ENCODE assay signal across 28 cellular contexts in genomic region chr9:131312822-131313770, GRCh38. TPM values are rescaled to one million over a fixed set of nuclear protein-coding genes. Genes with fewer than 3 reads are reported as not detected.
DNase-seq lines count a peak whose midpoint lies in the region; ATAC-seq and TF ChIP-seq lines count a peak whose summit lies in the region.
"Had no signal": no experiment of that assay in that cellular context is flagged by ENCODE, and none has a peak within 500 bp of the region (broad histone marks: within the 10 kb centered on the region; RNA-seq: fewer than 3 reads in every experiment).

No MANE protein-coding gene starts in this region.

- no peaks in the 10 kb centered on the region for H3K27me3 ChIP-seq in right atrium auricular region
- H3K27me3 ChIP-seq in transverse colon: no peaks in the 10 kb centered on the region
- H3K27me3 ChIP-seq: ovary had no signal

- H3K9me3 ChIP-seq in right atrium auricular region (no peaks in the 10 kb centered on the region), transverse colon (no peaks in the 10 kb centered on the region)
- H3K9me3 ChIP-seq: BLaER1 treated with 17β-estradiol and CSF1 and Interleukin-3, amounts not matched to agents 10 nM and 100 nM; esophagus squamous epithelium; gastroesophageal sphincter; ovary had no signal

- in situ Hi-C loops in transverse colon (cut with MboI; ENCODE audit: low pct_ligation_motif_present in 1 of 4, low pct_unique_long_range_greater_than_20kb in 1 of 4, low sequenced_read_pairs in 3 of 4): no loop called here

- intact Hi-C loops in Right ventricle myocardium inferior (cut with DNase I) (no loop called here), left colon (cut with DNase I, micrococcal nuclease) (no loop called here), transverse colon (cut with DNase I; ENCODE audit: low total_unique reads) (no loop called here)

- H3K4me3 ChIP-seq in right atrium auricular region (no peak overlapping the region), transverse colon (no peak overlapping the region)
- H3K4me3 ChIP-seq: BLaER1 treated with 17β-estradiol and CSF1 and Interleukin-3, amounts not matched to agents 10 nM and 100 nM; esophagus squamous epithelium; gastroesophageal sphincter; ovary; SK-N-MC had no signal

- 72 to 92% methylated on average over 2 to 28 of the region's 28 CpGs for WGBS in transverse colon (ENCODE audit: low coverage in 1 of 2), 2 donors

- TF ChIP-seq CTCF in right atrium auricular region (IDR thresholded peaks at IDR 0.05) (no peak), transverse colon (IDR thresholded peaks at IDR 0.05) (no peak)

- H3K27ac ChIP-seq in right atrium auricular region (peak overlapping the region; percentile 23 to 87), transverse colon (no peak overlapping the region)
- H3K27ac ChIP-seq: BLaER1 treated with 17β-estradiol and CSF1 and Interleukin-3, amounts not matched to agents 10 nM and 100 nM; esophagus squamous epithelium; gastroesophageal sphincter; ovary; SK-N-MC had no signal

- TF ChIP-seq EP300 in transverse colon (IDR thresholded peaks at IDR 0.05; ENCODE audit: low read depth): no peak

- DNase-seq in right atrium auricular region (ENCODE audit: low spot score): no peak
- DNase-seq in Right ventricle myocardium inferior (ENCODE audit: missing footprints): no peak
- DNase-seq in NCI-H2171 treated with DMSO at 0.1 percent for 48 hours (lab: John Stamatoyannopoulos, UW): peak; percentile 65
- DNase-seq in left colon: peak; percentile 33 to 39
- DNase-seq in transverse colon: peak; percentile 46
- no peak for DNase-seq in SK-N-DZ (ENCODE audit: low spot score)
- DNase-seq in NCI-H1417 treated with DMSO at 0.1 percent for 48 hours (lab: John Stamatoyannopoulos, UW): no peak
- DNase-seq: activated CD8-positive, alpha-beta T cell treated with anti-CD3 and anti-CD28 coated beads, Interleukin-2, amount 10 ng/mL, durations not matched to agents 7 days and 5 days; activated effector memory CD4-positive, alpha-beta T cell treated with Interleukin-2 at 50 U/mL for 16 hours; activated naive CD8-positive, alpha-beta T cell treated with anti-CD3 and anti-CD28 coated beads, Interleukin-2, amount 10 ng/mL, durations not matched to agents 7 days and 5 days; central memory CD4-positive, alpha-beta T cell; DMS79 treated with DMSO at 0.1 percent for 48 hours; esophagus squamous epithelium; HFFc6; hypothalamus; NCI-H1092; NCI-H2029; NCI-H345; ovary; RPMI8226; stimulated activated CD4-positive, alpha-beta T cell treated with anti-CD3 and anti-CD28 coated beads, Interleukin-12 subunit alpha, Interleukin-12 subunit beta, amount 100 ng/mL, for 4 hours; stimulated activated CD4-positive, alpha-beta T cell treated with anti-CD3 and anti-CD28 coated beads, Interleukin-4, amount 100 ng/mL, for 24 hours had no signal

- TF ChIP-seq POLR2A in transverse colon (IDR thresholded peaks at IDR 0.05): no peak

- H3K4me1 ChIP-seq in right atrium auricular region (peaks cover 0 to 21% of the 10 kb centered on the region in 2 donors), transverse colon (peaks cover 0 to 7% (median 3%) of the 10 kb centered on the region in 4 donors)
- H3K4me1 ChIP-seq: esophagus squamous epithelium, gastroesophageal sphincter had no signal

- ATAC-seq in Right ventricle myocardium inferior (no peak), left colon (peak; percentile 98), GM19023 (IDR thresholded peaks at IDR 0.05; ENCODE audit: unreplicated experiment) (no peak)
- ATAC-seq: activated CD8-positive, alpha-beta T cell treated with anti-CD3 and anti-CD28 coated beads, Interleukin-2, amount 10 ng/mL, durations not matched to agents 7 days and 5 days; gastroesophageal sphincter; natural killer cell treated with Interleukin-12 subunit alpha and Interleukin-12 subunit beta and Interleukin-15 and Interleukin-18, amount 100 ng/mL, for 72 hours; stimulated activated effector memory CD8-positive, alpha-beta T cell treated with anti-CD3 and anti-CD28 coated beads, Interleukin-12 subunit alpha, Interleukin-12 subunit beta, amount 100 ng/mL, for 72 hours had no signal

- no peaks in the 10 kb centered on the region for H3K36me3 ChIP-seq in right atrium auricular region
- H3K36me3 ChIP-seq in transverse colon: no peaks in the 10 kb centered on the region
- H3K36me3 ChIP-seq: BLaER1 treated with 17β-estradiol and CSF1 and Interleukin-3, amounts not matched to agents 10 nM and 100 nM; esophagus squamous epithelium; ovary had no signal

RNA-seq across cellular contexts. Expression of gene PLPP7, which starts 23.6 kb away (rescaled TPM):
- total RNA-seq in right atrium auricular region (100 to 1,000 TPM; 124 to 216 TPM), Right ventricle myocardium inferior (107 TPM), left colon (1 to 10 TPM in 1 of 2 donors, under 1 TPM in 1; 0.43 to 1.1 TPM), transverse colon (10 to 100 TPM in 1 of 4 donors, 1 to 10 TPM in 3; 3.0 to 10.3 (median 4.1) TPM)
- 4.8 and 7.3 TPM in 2 replicates for polyA plus RNA-seq in SK-N-DZ (2014; cell fraction: cytosol; rRNA removed)
- polyA plus RNA-seq in SK-N-DZ (2014; cell fraction: nucleus; rRNA removed): 6.4 and 9.9 TPM in 2 replicates

RNA-seq across cellular contexts. Expression of gene FAM78A, which starts 36.8 kb away (rescaled TPM):
- total RNA-seq in right atrium auricular region: 10 to 100 TPM; 31.8 to 55.3 TPM
- total RNA-seq in Right ventricle myocardium inferior: 62.9 TPM
- 1 to 10 TPM in 1 of 2 donors, under 1 TPM in 1; 0.85 to 2.7 TPM for total RNA-seq in left colon
- total RNA-seq in transverse colon: 1 to 10 TPM in 3 of 4 donors, under 1 TPM in 1; 1.00 to 3.4 (median 2.2) TPM
- 0.96 and 1.3 TPM in 2 replicates for polyA plus RNA-seq in SK-N-DZ (2014; cell fraction: cytosol; rRNA removed)
- 0.56 and 0.67 TPM in 2 replicates for polyA plus RNA-seq in SK-N-DZ (2014; cell fraction: nucleus; rRNA removed)

Comparison
In these comparisons a context has a peak if more than half of its experiments do, and no peak if none do; other contexts are left out.
1. DNase-seq: peak in NCI-H2171 treated with DMSO at 0.1 percent for 48 hours (single experiment), left colon (2 of 2) and transverse colon (single experiment); none in right atrium auricular region (single experiment), Right ventricle myocardium inferior (single experiment), SK-N-DZ (single experiment) and NCI-H1417 treated with DMSO at 0.1 percent for 48 hours (single experiment).
2. H3K27ac ChIP-seq: peak in right atrium auricular region (2 of 2); none in transverse colon (0 of 4).
3. RNA of gene FAM78A, which starts 36.8 kb away (total RNA-seq): 62.9 TPM in Right ventricle myocardium inferior (single experiment) and 31.8 to 55.3 TPM in right atrium auricular region; 1.00 to 3.4 TPM in transverse colon and 0.85 to 2.7 TPM in left colon; every median in the first group is over 4 times any median in the second.